In genomic region chr3:150348500-150348899, GRCh38 we compare ENCODE assay signal across 10 cellular contexts. TPM values are rescaled to one million over a fixed set of nuclear protein-coding genes. Genes with fewer than 3 reads are reported as not detected.
A peak's percentile ranks its signal among the peaks of the same experiment; 100 is the strongest.
DNase-seq lines count a peak whose midpoint lies in the region; ATAC-seq, FAIRE-seq and TF ChIP-seq lines count a peak whose summit lies in the region.
"Had no signal": no experiment of that assay in that cellular context is flagged by ENCODE, and none has a peak within 500 bp of the region (broad histone marks: within the 10 kb centered on the region; RNA-seq: fewer than 3 reads in every experiment).

No MANE protein-coding gene starts in this region.

- H3K27me3 Mint-ChIP-seq in Calu3 (ENCODE audit: unreplicated experiment), result no peaks in the 10 kb centered on the region

- H3K36me3 ChIP-seq in Panc1 (ENCODE audit: control insufficient read depth, insufficient read depth, low read length) (no peaks in the 10 kb centered on the region), esophagus squamous epithelium (no peaks in the 10 kb centered on the region), pancreas (no peaks in the 10 kb centered on the region)

- H3K36me3 Mint-ChIP-seq in Calu3 (ENCODE audit: insufficient read depth, unreplicated experiment), result peaks cover 15% of the 10 kb centered on the region

- 12 to 18% methylated on average over 6 of the region's 6 CpGs for WGBS in esophagus squamous epithelium, 2 donors
- WGBS in pancreas, 2 donors, result 41 to 46% methylated on average over 6 of the region's 6 CpGs

- H3K9me3 ChIP-seq in Panc1 (ENCODE audit: control insufficient read depth, insufficient read depth, low read depth, low read length) (no peaks in the 10 kb centered on the region), esophagus squamous epithelium (no peaks in the 10 kb centered on the region), pancreas (no peaks in the 10 kb centered on the region)

- CTCF ChIA-PET in Calu3 (lab: Charles Lee), result interaction anchor here (0.9 to 1.7 kb wide), 6 partner anchors 14 to 109 kb away, joined by 3 to 6 read pairs (median 5); no protein-coding TSS in a partner anchor
- CTCF ChIA-PET in Panc1 (lab: Charles Lee), result interaction anchor here (0.7 to 1.5 kb wide), 3 partner anchors 10 to 109 kb away, joined by 3 to 5 read pairs (median 4); no protein-coding TSS in a partner anchor

- peak overlapping the region; percentile 36 for H3K4me3 Mint-ChIP-seq in Calu3 (ENCODE audit: low read depth, unreplicated experiment)
- H3K4me3 Mint-ChIP-seq: effector memory CD8-positive, alpha-beta T cell; T-helper 1 cell treated with Interleukin-12 subunit alpha and Interleukin-12 subunit beta and Interleukin-4 antibody, amounts not matched to agents 30 μg/mL and 1 μg/mL, for 36 hours had no signal

- ATAC-seq in Panc1 (peak; percentile 80), pancreas (peak; percentile 63 to 93 (median 76)), GM21447 (IDR thresholded peaks at IDR 0.05; ENCODE audit: unreplicated experiment) (no peak), HG02852 (IDR thresholded peaks at IDR 0.05; ENCODE audit: unreplicated experiment) (no peak)
- ATAC-seq: effector memory CD8-positive, alpha-beta T cell had no signal

- POLR2A ChIA-PET in Panc1 (lab: Charles Lee), result interaction anchor here (0.7 kb wide), 1 partner anchor 691 kb away, joined by 3 read pairs; the partner anchor contains the start of gene WWTR1

- intact Hi-C loops in Calu3 (cut with micrococcal nuclease; ENCODE audit: unreplicated experiment), result loop anchor here (5.0 kb wide), 1 partner anchor 124 kb away; no protein-coding TSS in a partner anchor
- intact Hi-C loops in Panc1 (cut with micrococcal nuclease; ENCODE audit: unreplicated experiment), result loop anchor here (10.0 kb wide), 1 partner anchor 114 kb away; no protein-coding TSS in a partner anchor
- intact Hi-C loops in esophagus squamous epithelium (cut with DNase I), result no loop called here
- intact Hi-C loops in pancreas (cut with DNase I), result no loop called here

- no peaks in the 10 kb centered on the region for H3K9me3 Mint-ChIP-seq in Calu3 (ENCODE audit: low read depth, unreplicated experiment)
- H3K9me3 Mint-ChIP-seq: effector memory CD8-positive, alpha-beta T cell; T-helper 1 cell treated with Interleukin-12 subunit alpha and Interleukin-12 subunit beta and Interleukin-4 antibody, amounts not matched to agents 30 μg/mL and 1 μg/mL, for 36 hours had no signal

- H3K4me1 ChIP-seq in Panc1 (ENCODE audit: control insufficient read depth, insufficient read depth, low read length), result peaks cover 92% of the 10 kb centered on the region
- H3K4me1 ChIP-seq in esophagus squamous epithelium, result peaks cover 14 to 81% (median 33%) of the 10 kb centered on the region in 3 donors
- no peaks in the 10 kb centered on the region for H3K4me1 ChIP-seq in pancreas

- DNase-seq in Calu3, result peak; percentile 80
- peak; percentile 88 for DNase-seq in Panc1 (ENCODE audit: low read depth, low spot score)
- no peak for DNase-seq in esophagus squamous epithelium (lab: John Stamatoyannopoulos, UW)
- no peak for DNase-seq in pancreas
- DNase-seq in activated gamma-delta T cell (lab: John Stamatoyannopoulos, UW), result no peak
- DNase-seq in COLO668 (lab: John Stamatoyannopoulos, UW; ENCODE audit: unreplicated experiment), result no peak
- DNase-seq: effector memory CD8-positive, alpha-beta T cell had no signal

- peak overlapping the region; percentile 100 for H3K27ac ChIP-seq in Panc1 (ENCODE audit: low read length)
- H3K27ac ChIP-seq in esophagus squamous epithelium, result peak overlapping the region; percentile 51 to 77 (median 68)
- H3K27ac ChIP-seq in pancreas, result no peak overlapping the region

- in situ Hi-C loops in Panc1 (cut with HindIII; ENCODE audit: low pct_unique_long_range_greater_than_20kb, low sequenced_read_pairs), result no loop called here

- TF ChIP-seq POLR2A in esophagus squamous epithelium (IDR thresholded peaks at IDR 0.05), result no peak

- H3K27ac Mint-ChIP-seq in Calu3 (ENCODE audit: unreplicated experiment), result peak overlapping the region; percentile 77
- H3K27ac Mint-ChIP-seq: effector memory CD8-positive, alpha-beta T cell; T-helper 1 cell treated with Interleukin-12 subunit alpha and Interleukin-12 subunit beta and Interleukin-4 antibody, amounts not matched to agents 30 μg/mL and 1 μg/mL, for 36 hours had no signal

- no peak for FAIRE-seq in pancreas (lab: Jason Lieb, UNC)

- TF ChIP-seq CTCF in Calu3 (IDR thresholded peaks at IDR 0.05; ENCODE audit: unreplicated experiment) (no peak), Panc1 (IDR thresholded peaks at IDR 0.05) (no peak), esophagus squamous epithelium (IDR thresholded peaks at IDR 0.05) (no peak), pancreas (IDR thresholded peaks at IDR 0.05) (no peak)

- peaks cover 66% of the 10 kb centered on the region for H3K4me1 Mint-ChIP-seq in Calu3 (ENCODE audit: low read depth, unreplicated experiment)

- H3K27me3 ChIP-seq in Panc1 (ENCODE audit: control insufficient read depth, insufficient read depth, low read length) (no peaks in the 10 kb centered on the region), esophagus squamous epithelium (no peaks in the 10 kb centered on the region), pancreas (no peaks in the 10 kb centered on the region)

- BruUV-seq in Calu3 (replicated peaks; lab: Mats Ljungman, UMichigan) (no TSS peak), Panc1 (replicated peaks; lab: Mats Ljungman, UMichigan) (no TSS peak)

- H3K4me3 ChIP-seq in Panc1 (ENCODE audit: low read depth in 2 of 2, low read length in 2 of 2) (no peak overlapping the region; a peak in 1 of 4 replicates), esophagus squamous epithelium (no peak overlapping the region), pancreas (no peak overlapping the region)

RNA-seq across cellular contexts. Expression of gene TSC22D2, which starts 59.6 kb away (rescaled TPM):
- total RNA-seq in Calu3 (2022), result 40.9 and 49.7 TPM in 2 replicates
- total RNA-seq in Panc1 (2021; ENCODE audit: unreplicated experiment), result 43.1 TPM
- 16.4 TPM for polyA plus RNA-seq in Panc1 (2012; ENCODE audit: insufficient read length)
- 10 to 100 TPM in 3 of 4 donors, 1 to 10 TPM in 1; 8.5 to 20.0 (median 15.2) TPM for total RNA-seq in esophagus squamous epithelium
- total RNA-seq in pancreas, result 10 to 100 TPM in 2 of 6 donors, 1 to 10 TPM in 4; 7.1 to 12.2 (median 7.9) TPM
- polyA plus RNA-seq in pancreas, result 1 to 10 TPM; 5.9 to 8.0 TPM

Comparison
In these comparisons a context has a peak if more than half of its experiments do, and no peak if none do; other contexts are left out.
1. DNase-seq: peak in Calu3 (single experiment) and Panc1 (single experiment); none in esophagus squamous epithelium (single experiment), pancreas (0 of 6), activated gamma-delta T cell (single experiment) and COLO668 (single experiment).
2. ATAC-seq: peak in Panc1 (single experiment) and pancreas (4 of 4); none in GM21447 (single experiment) and HG02852 (single experiment).
3. H3K27ac ChIP-seq: peak in Panc1 (single experiment) and esophagus squamous epithelium (4 of 4); none in pancreas (0 of 4).
4. intact Hi-C loops: an anchor here in Calu3 (5.0 kb wide) and Panc1 (10.0 kb wide); none called in esophagus squamous epithelium and pancreas.